18 cellular contexts compared by ENCODE assay signal in genomic region chr13:114122591-114123211, GRCh38. TPM values are rescaled to one million over a fixed set of nuclear protein-coding genes. Genes with fewer than 3 reads are reported as not detected.
DNase-seq lines count a peak whose midpoint lies in the region; ATAC-seq and TF ChIP-seq lines count a peak whose summit lies in the region.
"Had no signal": no experiment of that assay in that cellular context is flagged by ENCODE, and none has a peak within 500 bp of the region (broad histone marks: within the 10 kb centered on the region; RNA-seq: fewer than 3 reads in every experiment).

No MANE protein-coding gene starts in this region.

- no peaks in the 10 kb centered on the region for H3K9me3 ChIP-seq in vagina
- H3K9me3 ChIP-seq: mucosa of descending colon, thyroid gland had no signal

- peak overlapping the region; percentile 59 to 93 for H3K4me3 Mint-ChIP-seq in stimulated activated naive CD8-positive, alpha-beta T cell treated with anti-CD3 and anti-CD28 coated beads, Interleukin-15, amount 100 ng/mL, for 72 hours
- H3K4me3 Mint-ChIP-seq in activated naive CD8-positive, alpha-beta T cell treated with anti-CD3 and anti-CD28 coated beads for 36 hours = peak overlapping the region; percentile 14
- H3K4me3 Mint-ChIP-seq in naive thymus-derived CD8-positive, alpha-beta T cell = peak overlapping the region; percentile 60 to 94 (median 72)
- H3K4me3 Mint-ChIP-seq: activated naive CD8-positive, alpha-beta T cell treated with anti-CD3 and anti-CD28 coated beads, Interleukin-2, amount 10 ng/mL, durations not matched to agents 7 days and 5 days had no signal

- TF ChIP-seq POLR2A in vagina (IDR thresholded peaks at IDR 0.05) = no peak

- H3K27ac Mint-ChIP-seq in stimulated activated naive CD8-positive, alpha-beta T cell treated with anti-CD3 and anti-CD28 coated beads, Interleukin-15, amount 100 ng/mL, for 72 hours = peak overlapping the region; percentile 21 to 59
- H3K27ac Mint-ChIP-seq in activated naive CD8-positive, alpha-beta T cell treated with anti-CD3 and anti-CD28 coated beads for 36 hours = peak overlapping the region; percentile 70
- peak overlapping the region; percentile 88 to 99 (median 94) for H3K27ac Mint-ChIP-seq in naive thymus-derived CD8-positive, alpha-beta T cell
- H3K27ac Mint-ChIP-seq: activated naive CD8-positive, alpha-beta T cell treated with anti-CD3 and anti-CD28 coated beads, Interleukin-2, amount 10 ng/mL, durations not matched to agents 7 days and 5 days had no signal

- peaks cover 94% of the 10 kb centered on the region for H3K4me1 Mint-ChIP-seq in stimulated activated naive CD8-positive, alpha-beta T cell treated with anti-CD3 and anti-CD28 coated beads, Interleukin-15, amount 100 ng/mL, for 72 hours
- peaks cover 78% of the 10 kb centered on the region for H3K4me1 Mint-ChIP-seq in activated naive CD8-positive, alpha-beta T cell treated with anti-CD3 and anti-CD28 coated beads for 36 hours
- peaks cover 52 to 86% (median 84%) of the 10 kb centered on the region in 4 donors for H3K4me1 Mint-ChIP-seq in naive thymus-derived CD8-positive, alpha-beta T cell

- H3K36me3 ChIP-seq in vagina = no peaks in the 10 kb centered on the region
- H3K36me3 ChIP-seq: cardiac muscle cell, thyroid gland had no signal

- DNase-seq in stimulated activated naive CD8-positive, alpha-beta T cell treated with anti-CD3 and anti-CD28 coated beads, Interleukin-15, amount 100 ng/mL, for 72 hours = no peak
- DNase-seq in stimulated activated naive CD8-positive, alpha-beta T cell treated with anti-CD3 and anti-CD28 coated beads, Interleukin-15, Interleukin-2, amounts not matched to agents 100 U/mL and 50 U/mL, for 24 hours = no peak
- no peak for DNase-seq in activated naive CD8-positive, alpha-beta T cell treated with anti-CD3 and anti-CD28 coated beads for 36 hours
- DNase-seq in naive thymus-derived CD8-positive, alpha-beta T cell = peak in 3 of 10 donors; percentile 18 to 59 (median 25)
- DNase-seq in vagina (ENCODE audit: extremely low spot score in 2 of 2) = no peak
- no peak for DNase-seq in cerebellum (ENCODE audit: low spot score)
- DNase-seq: activated naive CD8-positive, alpha-beta T cell treated with anti-CD3 and anti-CD28 coated beads, Interleukin-2, amount 10 ng/mL, durations not matched to agents 7 days and 5 days; AML-193; NCI-H1092 treated with DMSO at 0.1 percent for 48 hours; stimulated activated CD4-positive, alpha-beta T cell treated with anti-CD3 and anti-CD28 coated beads, Interleukin-1b, Interleukin-23, amount 100 ng/mL, for 48 hours; thyroid gland had no signal

- intact Hi-C loops in vagina (cut with DNase I) = no loop called here

- H3K27me3 ChIP-seq in vagina = no peaks in the 10 kb centered on the region
- H3K27me3 ChIP-seq: cardiac muscle cell, thyroid gland had no signal

- no peak for TF ChIP-seq CTCF in vagina (IDR thresholded peaks at IDR 0.05)

- H3K27me3 Mint-ChIP-seq in stimulated activated naive CD8-positive, alpha-beta T cell treated with anti-CD3 and anti-CD28 coated beads, Interleukin-15, amount 100 ng/mL, for 72 hours = no peaks in the 10 kb centered on the region
- H3K27me3 Mint-ChIP-seq in activated naive CD8-positive, alpha-beta T cell treated with anti-CD3 and anti-CD28 coated beads for 36 hours = no peaks in the 10 kb centered on the region
- no peaks in the 10 kb centered on the region for H3K27me3 Mint-ChIP-seq in naive thymus-derived CD8-positive, alpha-beta T cell

- H3K4me1 ChIP-seq in vagina = peaks cover 70% of the 10 kb centered on the region

- H3K36me3 Mint-ChIP-seq in activated naive CD8-positive, alpha-beta T cell treated with anti-CD3 and anti-CD28 coated beads for 36 hours = peaks cover 31% of the 10 kb centered on the region
- H3K36me3 Mint-ChIP-seq in naive thymus-derived CD8-positive, alpha-beta T cell = peaks cover 6 to 34% (median 7%) of the 10 kb centered on the region in 3 donors

- no peak for ATAC-seq in stimulated activated naive CD8-positive, alpha-beta T cell treated with anti-CD3 and anti-CD28 coated beads, Interleukin-15, amount 100 ng/mL, for 72 hours
- ATAC-seq in stimulated activated naive CD8-positive, alpha-beta T cell treated with anti-CD3 and anti-CD28 coated beads, Interleukin-15, Interleukin-2, amounts not matched to agents 100 U/mL and 50 U/mL, for 24 hours = no peak
- ATAC-seq in naive thymus-derived CD8-positive, alpha-beta T cell = no peak
- ATAC-seq in HG03108 (IDR thresholded peaks at IDR 0.05; ENCODE audit: unreplicated experiment) = no peak
- ATAC-seq in GM18520 (IDR thresholded peaks at IDR 0.05; ENCODE audit: unreplicated experiment) = no peak
- ATAC-seq: GM12878, mucosa of descending colon had no signal

- no peak overlapping the region for H3K4me3 ChIP-seq in vagina
- H3K4me3 ChIP-seq: cardiac muscle cell, GM12878, mucosa of descending colon, thyroid gland had no signal

- H3K27ac ChIP-seq in vagina = peak overlapping the region; percentile 10
- H3K27ac ChIP-seq: thyroid gland had no signal

- peaks cover 10 to 18% of the 10 kb centered on the region in 2 donors for H3K9me3 Mint-ChIP-seq in stimulated activated naive CD8-positive, alpha-beta T cell treated with anti-CD3 and anti-CD28 coated beads, Interleukin-15, amount 100 ng/mL, for 72 hours
- peaks cover 8% of the 10 kb centered on the region for H3K9me3 Mint-ChIP-seq in activated naive CD8-positive, alpha-beta T cell treated with anti-CD3 and anti-CD28 coated beads for 36 hours
- peaks cover 0 to 3% (median 0%) of the 10 kb centered on the region in 9 donors for H3K9me3 Mint-ChIP-seq in naive thymus-derived CD8-positive, alpha-beta T cell

- POLR2A ChIA-PET in naive thymus-derived CD8-positive, alpha-beta T cell (lab: Charles Lee) = interaction anchor here (1.1 to 13.0 kb wide), 11 partner anchors 8 to 103 kb away, joined by 3 to 207 read pairs (median 7); no protein-coding TSS in a partner anchor

RNA-seq across cellular contexts. Expression of gene RASA3, which starts 9.7 kb away (rescaled TPM):
- total RNA-seq in activated naive CD8-positive, alpha-beta T cell treated with anti-CD3 and anti-CD28 coated beads for 36 hours = 10 to 100 TPM; 25.6 to 26.5 TPM
- 100 to 1,000 TPM; 194 to 196 TPM for total RNA-seq in naive thymus-derived CD8-positive, alpha-beta T cell
- polyA plus RNA-seq in naive thymus-derived CD8-positive, alpha-beta T cell = 100 to 1,000 TPM in 2 of 3 donors, 10 to 100 TPM in 1; 62.2 to 169 (median 105) TPM
- 19.6 TPM for total RNA-seq in vagina
- total RNA-seq in cerebellum = 19.1 TPM

RNA-seq across cellular contexts. Expression of gene CFAP97D2, which starts 56.4 kb away (rescaled TPM):
- not detected for total RNA-seq in activated naive CD8-positive, alpha-beta T cell treated with anti-CD3 and anti-CD28 coated beads for 36 hours
- 1 to 10 TPM; 1.5 to 2.0 TPM for total RNA-seq in naive thymus-derived CD8-positive, alpha-beta T cell
- polyA plus RNA-seq in naive thymus-derived CD8-positive, alpha-beta T cell = 1 to 10 TPM; 2.6 to 4.8 (median 3.7) TPM
- total RNA-seq in vagina = not detected
- not detected for total RNA-seq in cerebellum
- total RNA-seq: cardiac muscle cell, Daoy, GM12878, HT1080, mucosa of descending colon, thyroid gland had no signal
- polyA plus RNA-seq: cardiac muscle cell, GM12878 had no signal

Comparison
In these comparisons a context has a peak if more than half of its experiments do, and no peak if none do; other contexts are left out.
1. H3K27ac Mint-ChIP-seq: peak in every context shown above with its lines; median percentile 94 in naive thymus-derived CD8-positive, alpha-beta T cell; 70 in activated naive CD8-positive, alpha-beta T cell treated with anti-CD3 and anti-CD28 coated beads for 36 hours; 40 in stimulated activated naive CD8-positive, alpha-beta T cell treated with anti-CD3 and anti-CD28 coated beads, Interleukin-15, amount 100 ng/mL, for 72 hours.
2. H3K4me3 Mint-ChIP-seq: peak in every context shown above with its lines; median percentile 76 in stimulated activated naive CD8-positive, alpha-beta T cell treated with anti-CD3 and anti-CD28 coated beads, Interleukin-15, amount 100 ng/mL, for 72 hours; 72 in naive thymus-derived CD8-positive, alpha-beta T cell; 14 in activated naive CD8-positive, alpha-beta T cell treated with anti-CD3 and anti-CD28 coated beads for 36 hours.